ENCODE assay signal across 8 cellular contexts in the genomic region with DNA sequence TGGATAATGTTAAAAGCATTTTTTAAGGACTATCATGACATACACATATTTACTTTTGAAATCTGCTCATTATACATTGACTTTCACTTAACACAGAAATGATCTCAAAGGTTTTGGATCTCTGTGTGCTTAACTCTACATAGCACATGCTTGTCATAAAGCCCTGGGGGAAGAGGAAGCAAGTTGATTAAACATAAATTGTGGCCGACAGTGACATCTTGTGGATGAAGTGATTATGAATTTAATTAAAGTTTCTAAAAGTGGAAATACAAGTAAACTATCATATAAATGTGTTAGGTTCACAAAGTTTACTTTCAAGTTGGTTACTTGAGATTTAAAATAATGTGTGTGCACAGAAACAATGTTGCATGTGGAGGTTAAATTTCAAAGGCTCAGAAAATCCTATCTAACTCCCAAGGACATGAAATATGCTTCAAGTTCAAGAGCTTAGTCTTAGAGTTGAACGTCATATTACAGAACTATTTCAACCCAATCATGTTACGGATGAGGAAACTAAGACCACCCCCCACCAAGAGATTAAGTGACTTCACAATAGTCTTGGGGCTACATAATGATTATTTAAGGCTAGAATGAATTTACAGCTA.
DNase-seq lines count a peak whose midpoint lies in the region; ATAC-seq and TF ChIP-seq lines count a peak whose summit lies in the region.

No MANE protein-coding gene starts in this region.

- H3K9me3 ChIP-seq in cardiac muscle cell (ENCODE audit: low read depth) (no peaks in the 10 kb centered on the region), RWPE2 (ENCODE audit: severe bottlenecking) (no peaks in the 10 kb centered on the region)

- H3K36me3 Mint-ChIP-seq in osteocyte (ENCODE audit: unreplicated experiment), result no peaks in the 10 kb centered on the region
- no peaks in the 10 kb centered on the region for H3K36me3 Mint-ChIP-seq in activated T-helper 17 cell treated with anti-CD3 and anti-CD28 coated beads, Interleukin-2, amount 50 U/mL, for 72 hours (ENCODE audit: low read depth)

- intact Hi-C loops in Right ventricle myocardium inferior (cut with DNase I), result loop anchor here (5.0 to 10.0 kb wide), 2 partner anchors 1427 to 1775 kb away; no protein-coding TSS in a partner anchor

- H3K27me3 ChIP-seq in cardiac muscle cell, result no peaks in the 10 kb centered on the region
- no peaks in the 10 kb centered on the region for H3K27me3 ChIP-seq in RWPE2 (ENCODE audit: insufficient read depth, poor library complexity, severe bottlenecking)

- H3K4me3 Mint-ChIP-seq in osteocyte (ENCODE audit: unreplicated experiment), result no peak overlapping the region
- no peak overlapping the region for H3K4me3 Mint-ChIP-seq in activated T-helper 17 cell treated with anti-CD3 and anti-CD28 coated beads, Interleukin-2, amount 50 U/mL, for 72 hours

- H3K27ac ChIP-seq in cardiac muscle cell (no peak overlapping the region), RWPE2 (ENCODE audit: poor library complexity, severe bottlenecking) (no peak overlapping the region)

- no peak for TF ChIP-seq POLR2A in erythroblast (IDR thresholded peaks at IDR 0.05; ENCODE audit: low read length)

- H3K27me3 Mint-ChIP-seq in osteocyte (ENCODE audit: unreplicated experiment), result peaks cover 7% of the 10 kb centered on the region
- peaks cover 7% of the 10 kb centered on the region for H3K27me3 Mint-ChIP-seq in activated T-helper 17 cell treated with anti-CD3 and anti-CD28 coated beads, Interleukin-2, amount 50 U/mL, for 72 hours

- DNase-seq in cardiac muscle cell (ENCODE audit: low read depth in 1 of 2, low spot score in 1 of 2) (peak; percentile 65 to 66), Right ventricle myocardium inferior (ENCODE audit: missing footprints) (no peak), HS-27A (ENCODE audit: low read depth) (peak; percentile 29), RWPE2 (ENCODE audit: low spot score) (no peak), erythroblast (lab: John Stamatoyannopoulos, UW) (peak; percentile 30 to 59), osteocyte (ENCODE audit: extremely low spot score, unreplicated experiment) (no peak)

- TF ChIP-seq CTCF in cardiac muscle cell (IDR thresholded peaks at IDR 0.05; ENCODE audit: low read depth, low read length) (no peak), RWPE2 (IDR thresholded peaks at IDR 0.05; ENCODE audit: poor library complexity, severe bottlenecking) (peak; percentile 52), osteocyte (IDR thresholded peaks at IDR 0.05) (peak; percentile 54)

- ATAC-seq in Right ventricle myocardium inferior (no peak), RWPE2 (ENCODE audit: low read depth) (0 out of 3 replicates have a peak, but pooled peaks have one; percentile 35), GM21515 (IDR thresholded peaks at IDR 0.05; ENCODE audit: unreplicated experiment) (no peak)
- ATAC-seq in activated T-helper 17 cell treated with anti-CD3 and anti-CD28 coated beads, Interleukin-2, amount 50 U/mL, for 72 hours (replicated peaks), result no peak

- no peak overlapping the region for H3K27ac Mint-ChIP-seq in osteocyte (ENCODE audit: unreplicated experiment)
- H3K27ac Mint-ChIP-seq in activated T-helper 17 cell treated with anti-CD3 and anti-CD28 coated beads, Interleukin-2, amount 50 U/mL, for 72 hours, result no peak overlapping the region

- H3K4me1 Mint-ChIP-seq in osteocyte (ENCODE audit: unreplicated experiment), result no peaks in the 10 kb centered on the region
- no peaks in the 10 kb centered on the region for H3K4me1 Mint-ChIP-seq in activated T-helper 17 cell treated with anti-CD3 and anti-CD28 coated beads, Interleukin-2, amount 50 U/mL, for 72 hours

- H3K4me1 ChIP-seq in cardiac muscle cell (ENCODE audit: low read depth), result no peaks in the 10 kb centered on the region
- no peaks in the 10 kb centered on the region for H3K4me1 ChIP-seq in RWPE2 (ENCODE audit: insufficient read depth, poor library complexity, severe bottlenecking)

- no peaks in the 10 kb centered on the region for H3K9me3 Mint-ChIP-seq in osteocyte (ENCODE audit: unreplicated experiment)
- H3K9me3 Mint-ChIP-seq in activated T-helper 17 cell treated with anti-CD3 and anti-CD28 coated beads, Interleukin-2, amount 50 U/mL, for 72 hours, result no peaks in the 10 kb centered on the region

- H3K4me3 ChIP-seq in cardiac muscle cell (no peak overlapping the region), RWPE2 (ENCODE audit: severe bottlenecking) (no peak overlapping the region)

- H3K36me3 ChIP-seq in cardiac muscle cell, result no peaks in the 10 kb centered on the region
- no peaks in the 10 kb centered on the region for H3K36me3 ChIP-seq in RWPE2 (ENCODE audit: low read depth)

Comparison
In these comparisons a context has a peak if more than half of its experiments do, and no peak if none do; other contexts are left out.
1. DNase-seq: peak in cardiac muscle cell (2 of 2), HS-27A (single experiment) and erythroblast (2 of 2); none in Right ventricle myocardium inferior (single experiment), RWPE2 (single experiment) and osteocyte (single experiment).